In the genomic region with DNA sequence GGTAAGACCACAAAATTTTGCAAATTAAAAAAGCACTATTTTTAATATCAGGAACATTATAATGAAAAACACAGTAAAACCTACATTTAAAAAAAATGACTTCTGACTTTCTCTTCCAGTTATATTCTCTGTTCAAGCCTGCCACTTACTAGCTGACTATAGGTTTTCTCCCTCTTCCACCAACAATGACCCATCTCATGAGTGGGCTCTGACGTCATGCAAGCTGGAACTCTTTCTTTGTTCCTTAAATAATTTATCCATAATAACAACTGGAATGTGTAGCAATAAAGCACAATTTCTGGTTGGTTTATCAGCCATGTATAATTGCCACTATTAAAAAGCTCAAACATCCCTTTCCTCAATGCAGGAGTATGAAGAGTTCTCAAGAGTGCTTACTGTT, we compare ENCODE assay signal across 6 cellular contexts.
"Had no signal": no experiment of that assay in that cellular context is flagged by ENCODE, and none has a peak within 500 bp of the region (broad histone marks: within the 10 kb centered on the region; RNA-seq: fewer than 3 reads in every experiment).

No MANE protein-coding gene starts in this region.

- ATAC-seq: K562 had no signal

- DNase-seq: IMR-90, KBM-7, KG1 had no signal

- FAIRE-seq: HTR-8/SVneo, K562 had no signal

- H3K27ac ChIP-seq: HL-60 had no signal

- H3K4me3 ChIP-seq: K562 had no signal
